1 cellular context compared by ENCODE assay signal in the genomic region with DNA sequence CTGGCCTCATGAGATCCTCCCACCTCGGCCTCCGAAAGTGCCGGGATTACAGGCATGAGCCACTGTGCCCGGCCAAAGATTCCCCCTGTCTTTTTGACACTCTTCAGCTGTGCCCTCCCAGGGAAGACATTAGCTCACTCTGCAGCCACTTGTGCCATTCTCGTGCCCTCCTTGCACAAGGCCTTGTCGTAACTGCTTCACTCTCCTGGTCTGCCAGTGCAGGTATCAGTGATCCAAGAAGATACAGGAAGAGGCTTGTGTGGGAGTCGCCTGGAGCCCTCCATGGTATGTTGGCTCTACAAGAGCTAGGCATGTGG.
TF ChIP-seq lines count a peak whose summit lies in the region.

No MANE protein-coding gene starts in this region.

TF ChIP-seq in HEK293T, 16 proteins besides CTCF, POLR2A, EP300 and RAD21 (continued from another document):
- TF ChIP-seq NFRKB (IDR thresholded peaks at IDR 0.05) (no peak), SP1 (IDR thresholded peaks at IDR 0.05) (no peak), BHLHE40 (IDR thresholded peaks at IDR 0.05; ENCODE audit: borderline replicate concordance) (no peak), SUZ12 (IDR thresholded peaks at IDR 0.05) (no peak), FOXA1 (IDR thresholded peaks at IDR 0.05) (no peak), ZNF384 (IDR thresholded peaks at IDR 0.05) (no peak), FOXM1 (IDR thresholded peaks at IDR 0.05; ENCODE audit: borderline replicate concordance) (no peak)
